Comparison of ENCODE assay signal across 19 cellular contexts in genomic region chr4:55592014-55592413, GRCh38. TPM values are rescaled to one million over a fixed set of nuclear protein-coding genes. Genes with fewer than 3 reads are reported as not detected.
"Had no signal": no experiment of that assay in that cellular context is flagged by ENCODE, and none has a peak within 500 bp of the region (broad histone marks: within the 10 kb centered on the region; RNA-seq: fewer than 3 reads in every experiment).

PDCL2 (minus strand) TSS chr4:55592245; CDS start chr4:55592109, 136 bp downstream.

- H3K27ac Mint-ChIP-seq: activated CD4-positive, alpha-beta memory T cell treated with anti-CD3 and anti-CD28 coated beads, Interleukin-2, amount 10 ng/mL, durations not matched to agents 7 days and 5 days; activated naive CD4-positive, alpha-beta T cell treated with anti-CD3 and anti-CD28 coated beads, Interleukin-2, amount 50 U/mL, for 24 hours; memory B cell; nephron; type B pancreatic cell had no signal

- H3K9me3 ChIP-seq: adrenal gland, gastrocnemius medialis, right lobe of liver had no signal

- H3K9me3 Mint-ChIP-seq: activated naive CD4-positive, alpha-beta T cell treated with anti-CD3 and anti-CD28 coated beads, Interleukin-2, amount 50 U/mL, for 24 hours had no signal

- DNase-seq: activated CD4-positive, alpha-beta memory T cell treated with anti-CD3 and anti-CD28 coated beads, Interleukin-2, amount 10 ng/mL, durations not matched to agents 7 days and 5 days; activated effector memory CD4-positive, alpha-beta T cell treated with Interleukin-2 at 50 U/mL for 16 hours; activated T-cell treated with anti-CD3 and anti-CD28 coated beads, Interleukin-2, amount 50 U/mL, for 4 hours; adrenal gland; gastrocnemius medialis; kidney; left ventricle myocardium inferior; stimulated activated naive CD8-positive, alpha-beta T cell treated with anti-CD3 and anti-CD28 coated beads, Interleukin-15, Interleukin-2, amounts not matched to agents 100 U/mL and 50 U/mL, for 24 hours had no signal

- H3K4me3 Mint-ChIP-seq: activated CD4-positive, alpha-beta memory T cell treated with anti-CD3 and anti-CD28 coated beads, Interleukin-2, amount 10 ng/mL, durations not matched to agents 7 days and 5 days; activated naive CD4-positive, alpha-beta T cell treated with anti-CD3 and anti-CD28 coated beads, Interleukin-2, amount 50 U/mL, for 24 hours; activated T-cell treated with anti-CD3 and anti-CD28 coated beads, Interleukin-2, amount 50 U/mL, for 4 hours; memory B cell; nephron; type B pancreatic cell had no signal

- H3K4me1 ChIP-seq: adrenal gland, gastrocnemius medialis, heart left ventricle, left ventricle myocardium inferior, psoas muscle, right lobe of liver had no signal

- H3K27ac ChIP-seq: adrenal gland, cardiac muscle cell, gastrocnemius medialis, heart left ventricle, left ventricle myocardium inferior, psoas muscle, right lobe of liver had no signal

- H3K27me3 Mint-ChIP-seq: type B pancreatic cell had no signal

- H3K4me1 Mint-ChIP-seq: activated CD4-positive, alpha-beta memory T cell treated with anti-CD3 and anti-CD28 coated beads, Interleukin-2, amount 10 ng/mL, durations not matched to agents 7 days and 5 days; activated naive CD4-positive, alpha-beta T cell treated with anti-CD3 and anti-CD28 coated beads, Interleukin-2, amount 50 U/mL, for 24 hours; memory B cell; nephron had no signal

- H3K36me3 Mint-ChIP-seq: activated naive CD4-positive, alpha-beta T cell treated with anti-CD3 and anti-CD28 coated beads, Interleukin-2, amount 50 U/mL, for 24 hours; type B pancreatic cell had no signal

- H3K27me3 ChIP-seq: adrenal gland, cardiac muscle cell, gastrocnemius medialis, heart left ventricle, right lobe of liver had no signal

- H3K4me3 ChIP-seq: adrenal gland, cardiac muscle cell, gastrocnemius medialis, heart left ventricle, left ventricle myocardium inferior, psoas muscle, right lobe of liver had no signal

- H3K36me3 ChIP-seq: adrenal gland, cardiac muscle cell, gastrocnemius medialis, heart left ventricle, left ventricle myocardium inferior, right lobe of liver had no signal

RNA-seq across cellular contexts. Expression of gene PDCL2, which starts in this region (rescaled TPM):
- total RNA-seq: activated CD4-positive, alpha-beta memory T cell treated with anti-CD3 and anti-CD28 coated beads, Interleukin-2, amount 10 ng/mL, durations not matched to agents 7 days and 5 days; activated T-cell treated with anti-CD3 and anti-CD28 coated beads, Interleukin-2, amount 50 U/mL, for 4 hours; adrenal gland; cardiac muscle cell; dermis microvascular lymphatic vessel endothelial cell; epithelial cell of proximal tubule; gastrocnemius medialis; heart left ventricle; kidney; left ventricle myocardium inferior; osteoblast; psoas muscle; right lobe of liver had no signal
- polyA plus RNA-seq: adrenal gland, cardiac muscle cell, heart left ventricle, psoas muscle had no signal
